8 cellular contexts compared by ENCODE assay signal in genomic region chr3:45597581-45597980, GRCh38. TPM values are rescaled to one million over a fixed set of nuclear protein-coding genes. Genes with fewer than 3 reads are reported as not detected.
DNase-seq lines count a peak whose midpoint lies in the region; ATAC-seq and TF ChIP-seq lines count a peak whose summit lies in the region.

No MANE protein-coding gene starts in this region.

- peaks cover 77% of the 10 kb centered on the region for H3K79me2 ChIP-seq in mammary epithelial cell (ENCODE audit: insufficient read depth, low read length)
- peaks cover 39% of the 10 kb centered on the region for H3K79me2 ChIP-seq in neural progenitor cell (ENCODE audit: low read depth)

- no peaks in the 10 kb centered on the region for H3K27me3 Mint-ChIP-seq in CD4-positive, CD25-positive, alpha-beta regulatory T cell
- H3K27me3 Mint-ChIP-seq in neural progenitor cell (ENCODE audit: insufficient read depth, low read depth): peaks cover 4% of the 10 kb centered on the region

- dilution Hi-C loops in mammary epithelial cell (cut with HindIII; ENCODE audit: low sequenced_read_pairs): no loop called here

- H3K36me3 ChIP-seq in CD4-positive, CD25-positive, alpha-beta regulatory T cell (ENCODE audit: control insufficient read depth, insufficient read depth, low read length): peaks cover 6% of the 10 kb centered on the region
- H3K36me3 ChIP-seq in mammary epithelial cell (ENCODE audit: insufficient read depth, low read length): peaks cover 2% of the 10 kb centered on the region
- H3K36me3 ChIP-seq in neural progenitor cell: no peaks in the 10 kb centered on the region
- H3K36me3 ChIP-seq in WERI-Rb-1: peaks cover 10% of the 10 kb centered on the region

- H3K27me3 ChIP-seq in CD4-positive, CD25-positive, alpha-beta regulatory T cell (ENCODE audit: control insufficient read depth, insufficient read depth, low read length): no peaks in the 10 kb centered on the region
- H3K27me3 ChIP-seq in mammary epithelial cell (ENCODE audit: insufficient read depth, low read length) (no peaks in the 10 kb centered on the region), neural progenitor cell (no peaks in the 10 kb centered on the region), WERI-Rb-1 (ENCODE audit: insufficient read depth, low read depth, severe bottlenecking) (no peaks in the 10 kb centered on the region)

- H3K4me3 Mint-ChIP-seq in CD4-positive, CD25-positive, alpha-beta regulatory T cell: peak overlapping the region; percentile 82 to 93 (median 88)
- H3K4me3 Mint-ChIP-seq in neural progenitor cell: no peak overlapping the region

- no TSS peak for BruUV-seq in mammary epithelial cell (replicated peaks; lab: Mats Ljungman, UMichigan)

- intact Hi-C loops in mammary epithelial cell (cut with micrococcal nuclease): loop anchor here (10.0 kb wide), 1 partner anchor 237 kb away; no protein-coding TSS in a partner anchor

- H2AFZ ChIP-seq in mammary epithelial cell (ENCODE audit: low read depth, low read length) (no peak overlapping the region), neural progenitor cell (replicated peaks) (no peak overlapping the region)

- H3K9me3 ChIP-seq in CD4-positive, CD25-positive, alpha-beta regulatory T cell (ENCODE audit: control insufficient read depth in 2 of 2, low read length in 2 of 2): no peaks in the 10 kb centered on the region
- H3K9me3 ChIP-seq in mammary epithelial cell (replicated peaks; ENCODE audit: insufficient read depth, low read length) (no peaks in the 10 kb centered on the region), neural progenitor cell (ENCODE audit: low read depth) (no peaks in the 10 kb centered on the region), WERI-Rb-1 (ENCODE audit: severe bottlenecking) (no peaks in the 10 kb centered on the region)

- H3K9me3 Mint-ChIP-seq in CD4-positive, CD25-positive, alpha-beta regulatory T cell: no peaks in the 10 kb centered on the region
- H3K9me3 Mint-ChIP-seq in neural progenitor cell: peaks cover 3% of the 10 kb centered on the region

- no peak for TF ChIP-seq CTCF in mammary epithelial cell (conservative IDR thresholded peaks at IDR 0.05 in 1 of 2, IDR thresholded peaks at IDR 0.05 in 1 of 2; ENCODE audit: extremely low read depth in 1 of 2, insufficient read depth in 1 of 2, low read depth in 1 of 2, low read length in 2 of 2)
- TF ChIP-seq CTCF in neural progenitor cell (IDR thresholded peaks at IDR 0.05): no peak
- TF ChIP-seq CTCF in WERI-Rb-1 (IDR thresholded peaks at IDR 0.05; ENCODE audit: low read depth, low read length): no peak

- H3K27ac ChIP-seq in CD4-positive, CD25-positive, alpha-beta regulatory T cell (ENCODE audit: insufficient read depth, low read length, poor library complexity, severe bottlenecking): no peak overlapping the region
- H3K27ac ChIP-seq in mammary epithelial cell (ENCODE audit: insufficient read depth, low read depth, low read length) (no peak overlapping the region), neural progenitor cell (no peak overlapping the region), WERI-Rb-1 (no peak overlapping the region)

- no peaks in the 10 kb centered on the region for H4K20me1 ChIP-seq in mammary epithelial cell (ENCODE audit: insufficient read depth, low read length)
- H4K20me1 ChIP-seq in neural progenitor cell (ENCODE audit: low read depth): no peaks in the 10 kb centered on the region

- H3K36me3 Mint-ChIP-seq in CD4-positive, CD25-positive, alpha-beta regulatory T cell: peaks cover 12% of the 10 kb centered on the region
- peaks cover 22% of the 10 kb centered on the region for H3K36me3 Mint-ChIP-seq in neural progenitor cell

- H3K27ac Mint-ChIP-seq in CD4-positive, CD25-positive, alpha-beta regulatory T cell: peak overlapping the region; percentile 72 to 88 (median 72)
- no peak overlapping the region for H3K27ac Mint-ChIP-seq in neural progenitor cell

- 100% methylated on average over 5 of the region's 6 CpGs for WGBS in mammary epithelial cell (ENCODE audit: low coverage, missing lambda C conversion rate)

- H3K4me1 Mint-ChIP-seq in CD4-positive, CD25-positive, alpha-beta regulatory T cell: peaks cover 23 to 84% (median 48%) of the 10 kb centered on the region in 4 donors
- peaks cover 35% of the 10 kb centered on the region for H3K4me1 Mint-ChIP-seq in neural progenitor cell

- in situ Hi-C loops in mammary epithelial cell (cut with MboI; ENCODE audit: low sequenced_read_pairs in 2 of 2): loop anchor here in 1 of 2 donors (10.0 kb wide), 1 partner anchor 57 kb away; no protein-coding TSS in a partner anchor

- peaks cover 13% of the 10 kb centered on the region for H3F3A ChIP-seq in neural progenitor cell (ENCODE audit: low read depth)

- DNase-seq in CD4-positive, CD25-positive, alpha-beta regulatory T cell: no peak
- DNase-seq in NAMALWA (ENCODE audit: low spot score) (peak; percentile 17), mammary epithelial cell (no peak), neural progenitor cell (ENCODE audit: low spot score) (no peak), SIG-M5 treated with dmso at 0.1 percent for 504 hours (lab: John Stamatoyannopoulos, UW; ENCODE audit: unreplicated experiment) (no peak), NCI-H524 treated with DMSO at 0.1 percent for 48 hours (lab: John Stamatoyannopoulos, UW) (no peak), WERI-Rb-1 (no peak)

- H3K4me2 ChIP-seq in mammary epithelial cell (ENCODE audit: insufficient read depth, low read depth, low read length): peak overlapping the region; percentile 75
- H3K4me2 ChIP-seq in neural progenitor cell: peak overlapping the region; percentile 32

- ATAC-seq in CD4-positive, CD25-positive, alpha-beta regulatory T cell (ENCODE audit: low read depth in 2 of 2): no peak
- no peak for ATAC-seq in GM19324 (IDR thresholded peaks at IDR 0.05; ENCODE audit: low FRiP score, unreplicated experiment)

- CTCF ChIA-PET in mammary epithelial cell (lab: Charles Lee; ENCODE audit: low non-redundant PET): no interaction called here

- H3K4me1 ChIP-seq in CD4-positive, CD25-positive, alpha-beta regulatory T cell (ENCODE audit: control insufficient read depth, insufficient read depth, low read length, poor library complexity, severe bottlenecking): peaks cover 62% of the 10 kb centered on the region
- peaks cover 42% of the 10 kb centered on the region for H3K4me1 ChIP-seq in mammary epithelial cell (ENCODE audit: insufficient read depth, low read length)
- peaks cover 6% of the 10 kb centered on the region for H3K4me1 ChIP-seq in neural progenitor cell

- H3K9ac ChIP-seq in mammary epithelial cell (ENCODE audit: insufficient read depth, low read length) (no peak overlapping the region), neural progenitor cell (no peak overlapping the region)

- peak overlapping the region; percentile 72 for H3K4me3 ChIP-seq in CD4-positive, CD25-positive, alpha-beta regulatory T cell (ENCODE audit: low read depth, low read length)
- H3K4me3 ChIP-seq in mammary epithelial cell (replicated peaks in 1 of 3; ENCODE audit: insufficient read depth in 1 of 3, low read depth in 2 of 3, low read length in 3 of 3) (no peak overlapping the region), neural progenitor cell (no peak overlapping the region), WERI-Rb-1 (ENCODE audit: low read depth, low read length) (no peak overlapping the region)

RNA-seq across cellular contexts. Expression of gene LIMD1, which starts 3.0 kb away (rescaled TPM):
- total RNA-seq in CD4-positive, CD25-positive, alpha-beta regulatory T cell: 46.3 TPM
- 10 to 100 TPM in 1 of 4 donors, 1 to 10 TPM in 3; 7.1 to 12.9 (median 8.2) TPM for polyA plus RNA-seq in CD4-positive, CD25-positive, alpha-beta regulatory T cell
- total RNA-seq in mammary epithelial cell: 10 to 100 TPM; 15.7 to 21.7 TPM
- 8.1 TPM for polyA plus RNA-seq in mammary epithelial cell
- 86.4 TPM for polyA minus RNA-seq in mammary epithelial cell
- total RNA-seq in neural progenitor cell (ENCODE audit: low replicate concordance): 10.0 and 14.8 TPM in 2 replicates
